Comparison of ENCODE assay signal across 18 cellular contexts in genomic region chr14:35154016-35154415, GRCh38.
"Had no signal": no experiment of that assay in that cellular context is flagged by ENCODE, and none has a peak within 500 bp of the region (broad histone marks: within the 10 kb centered on the region; RNA-seq: fewer than 3 reads in every experiment).

No MANE protein-coding gene starts in this region.

- H3K4me1 ChIP-seq: thyroid gland had no signal

- ATAC-seq: activated T-cell treated with anti-CD3 and anti-CD28 coated beads, Interleukin-2, amount 50 U/mL, for 72 hours; esophagus mucosa; gastrocnemius medialis; left lobe of liver had no signal

- H3K27me3 Mint-ChIP-seq: brain had no signal

- H3K27me3 ChIP-seq: gastrocnemius medialis, thyroid gland had no signal

- H3K4me3 ChIP-seq: coronary artery, gastrocnemius medialis, lung, thyroid gland had no signal

- H3K36me3 ChIP-seq: gastrocnemius medialis, thyroid gland had no signal

- H3K27ac ChIP-seq: coronary artery, gastrocnemius medialis, thyroid gland had no signal

- H3K4me3 Mint-ChIP-seq: activated T-cell treated with anti-CD3 and anti-CD28 coated beads, Interleukin-2, amount 50 U/mL, for 72 hours; brain; nephron progenitor cell had no signal

- H3K9me3 Mint-ChIP-seq: activated T-cell treated with anti-CD3 and anti-CD28 coated beads, Interleukin-2, amount 50 U/mL, for 72 hours had no signal

- H3K9me3 ChIP-seq: gastrocnemius medialis, thyroid gland had no signal

- DNase-seq: activated CD4-positive, alpha-beta T cell treated with anti-CD3 and anti-CD28 coated beads, Interleukin-2, amount 50 U/mL, for 1 hour; activated T-cell treated with anti-CD3 and anti-CD28 coated beads, Interleukin-2, amount 50 U/mL, for 72 hours; anterior cingulate cortex; gastrocnemius medialis; head of caudate nucleus; kidney; nephron progenitor cell; nucleus accumbens; posterior cingulate gyrus; retina; SW 1271; T1000; thyroid gland had no signal

- H3K27ac Mint-ChIP-seq: activated T-cell treated with anti-CD3 and anti-CD28 coated beads, Interleukin-2, amount 50 U/mL, for 72 hours; brain; nephron progenitor cell had no signal
